Comparison of ENCODE assay signal across 9 cellular contexts in the genomic region with DNA sequence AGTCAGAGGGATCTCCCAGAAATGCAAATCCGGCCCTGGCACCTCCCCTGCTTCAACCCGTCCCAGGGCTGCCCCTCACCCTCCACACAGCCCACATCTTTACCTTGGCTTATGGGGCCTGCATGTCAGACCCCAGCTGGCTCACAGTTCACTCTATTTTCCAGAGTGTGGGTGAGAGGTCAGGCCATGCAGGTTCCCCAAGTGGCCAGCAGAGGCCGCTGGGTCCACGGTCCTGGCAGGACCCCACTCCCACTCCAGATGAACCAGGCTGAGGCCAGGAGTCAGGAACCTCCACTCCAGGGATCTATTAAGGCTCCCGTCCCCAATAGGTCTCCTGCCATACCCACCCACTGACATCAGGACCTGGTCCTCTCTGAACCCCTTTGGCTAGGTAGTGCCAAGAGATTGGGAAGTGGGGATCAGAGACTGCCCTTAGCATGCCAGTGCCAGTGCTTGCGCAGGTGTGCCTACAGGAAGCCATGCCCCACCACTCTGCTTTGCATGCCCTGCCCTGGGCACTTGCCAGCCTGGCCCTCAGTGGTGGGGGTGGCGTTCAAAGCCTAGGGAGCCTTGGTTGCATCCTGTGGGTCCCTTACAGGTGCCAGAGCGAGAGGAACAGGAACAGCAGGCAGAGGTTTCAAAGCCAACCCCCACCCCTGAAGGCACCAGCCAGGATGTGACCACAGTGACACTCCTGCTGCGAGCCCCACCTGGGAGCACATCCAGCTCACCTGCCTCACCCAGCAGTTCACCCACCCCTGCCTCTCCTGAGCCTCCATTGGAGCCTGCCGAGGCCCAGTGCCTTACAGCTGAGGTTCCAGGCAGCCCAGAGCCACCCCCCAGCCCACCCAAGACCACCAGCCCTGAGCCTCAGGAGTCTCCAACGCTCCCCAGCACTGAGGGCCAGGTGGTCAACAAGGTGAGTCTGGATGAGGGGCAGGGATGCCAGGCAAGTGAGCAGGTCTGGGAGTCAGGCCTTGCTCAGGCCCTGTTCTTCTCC. TPM values are rescaled to one million over a fixed set of nuclear protein-coding genes. Genes with fewer than 3 reads are reported as not detected.
A peak's percentile ranks its signal among the peaks of the same experiment; 100 is the strongest.
DNase-seq lines count a peak whose midpoint lies in the region; ATAC-seq and TF ChIP-seq lines count a peak whose summit lies in the region.
"Had no signal": no experiment of that assay in that cellular context is flagged by ENCODE, and none has a peak within 500 bp of the region (broad histone marks: within the 10 kb centered on the region; RNA-seq: fewer than 3 reads in every experiment).

No MANE protein-coding gene starts in this region.

- TF ChIP-seq CTCF in AG09309 (IDR thresholded peaks at IDR 0.05; ENCODE audit: control insufficient read depth, insufficient read depth, low read depth, low read length, missing control alignments) (peak; percentile 69), GM12873 (IDR thresholded peaks at IDR 0.05; ENCODE audit: insufficient read depth, low read depth, low read length, missing control alignments) (peak; percentile 95)

- ATAC-seq in HG03280 (IDR thresholded peaks at IDR 0.05; ENCODE audit: unreplicated experiment) (no peak), HG03521 (IDR thresholded peaks at IDR 0.05; ENCODE audit: unreplicated experiment) (no peak)

- H3K27ac ChIP-seq in muscle layer of colon (ENCODE audit: low read depth, low read length), result peak overlapping the region; percentile 97

- in situ Hi-C loops in SK-MEL-5 (cut with HindIII; ENCODE audit: low pct_unique_long_range_greater_than_20kb, low sequenced_read_pairs), result no loop called here

- DNase-seq in AG09309 (ENCODE audit: low read depth), result no peak
- peak; percentile 66 for DNase-seq in SK-MEL-5 (ENCODE audit: low read depth, low spot score)
- DNase-seq in effector CD4-positive, alpha-beta T cell, result peak; percentile 20
- DNase-seq in NCI-H187 (lab: John Stamatoyannopoulos, UW), result no peak

- H3K4me3 ChIP-seq in AG09309 (ENCODE audit: control insufficient read depth, low read depth, low read length) (no peak overlapping the region), muscle layer of colon (ENCODE audit: low read depth in 1 of 2, low read length in 2 of 2) (peak overlapping the region; percentile 39 to 84)

- H3K27me3 ChIP-seq in muscle layer of colon (ENCODE audit: control insufficient read depth in 1 of 2, insufficient read depth in 2 of 2, low read length in 2 of 2), result no peaks in the 10 kb centered on the region

- peak overlapping the region; percentile 95 for H3K9ac ChIP-seq in muscle layer of colon (ENCODE audit: low read length)

- peaks cover 63% of the 10 kb centered on the region for H3K36me3 ChIP-seq in muscle layer of colon (ENCODE audit: insufficient read depth, low read length)

- H3K9me3 ChIP-seq in muscle layer of colon (ENCODE audit: low read length), result no peaks in the 10 kb centered on the region

- peaks cover 49% of the 10 kb centered on the region for H3K4me1 ChIP-seq in muscle layer of colon (ENCODE audit: insufficient read depth, low read length)

RNA-seq across cellular contexts. Expression of gene SMTN, which starts 8.3 kb away (rescaled TPM):
- total RNA-seq in SK-MEL-5 (2014; rRNA removed; shearing (Covaris generic)), result 10.1 and 11.4 TPM in 2 replicates
- 31.2 and 31.3 TPM in 2 replicates for polyA plus RNA-seq in SK-MEL-5 (2015; cell fraction: cytosol; rRNA removed)
- polyA plus RNA-seq in SK-MEL-5 (2015; cell fraction: nucleus; rRNA removed), result 91.6 and 101 TPM in 2 replicates

RNA-seq across cellular contexts. Expression of gene SELENOM, which starts 18.0 kb away (rescaled TPM):
- 2.0 and 3.0 TPM in 2 replicates for total RNA-seq in SK-MEL-5 (2014; rRNA removed; shearing (Covaris generic))
- polyA plus RNA-seq in SK-MEL-5 (2015; cell fraction: cytosol; rRNA removed), result 1.1 and 5.7 TPM in 2 replicates
- polyA plus RNA-seq in SK-MEL-5 (2015; cell fraction: nucleus; rRNA removed), result not detected in 2 replicates

RNA-seq across cellular contexts. Expression of gene INPP5J, which starts 33.4 kb away (rescaled TPM):
- total RNA-seq in SK-MEL-5 (2014; rRNA removed; shearing (Covaris generic)), result 0.19 and 0.26 TPM in 2 replicates
- 0.33 and 0.36 TPM in 2 replicates for polyA plus RNA-seq in SK-MEL-5 (2015; cell fraction: cytosol; rRNA removed)
- polyA plus RNA-seq in SK-MEL-5 (2015; cell fraction: nucleus; rRNA removed), result 1.1 and 2.6 TPM in 2 replicates
- total RNA-seq: subcutaneous adipose tissue had no signal

RNA-seq across cellular contexts. Expression of gene PLA2G3, which starts 50.9 kb away (rescaled TPM):
- total RNA-seq in SK-MEL-5 (2014; rRNA removed; shearing (Covaris generic)), result 0.03 TPM in 1 of 2 replicates, not detected in the other
- not detected in 2 replicates for polyA plus RNA-seq in SK-MEL-5 (2015; cell fraction: cytosol; rRNA removed)
- not detected in 2 replicates for polyA plus RNA-seq in SK-MEL-5 (2015; cell fraction: nucleus; rRNA removed)
- total RNA-seq: subcutaneous adipose tissue had no signal

Comparison
In these comparisons a context has a peak if more than half of its experiments do, and no peak if none do; other contexts are left out.
1. DNase-seq: peak in SK-MEL-5 (single experiment) and effector CD4-positive, alpha-beta T cell (single experiment); none in AG09309 (single experiment) and NCI-H187 (0 of 2).